In the genomic region with DNA sequence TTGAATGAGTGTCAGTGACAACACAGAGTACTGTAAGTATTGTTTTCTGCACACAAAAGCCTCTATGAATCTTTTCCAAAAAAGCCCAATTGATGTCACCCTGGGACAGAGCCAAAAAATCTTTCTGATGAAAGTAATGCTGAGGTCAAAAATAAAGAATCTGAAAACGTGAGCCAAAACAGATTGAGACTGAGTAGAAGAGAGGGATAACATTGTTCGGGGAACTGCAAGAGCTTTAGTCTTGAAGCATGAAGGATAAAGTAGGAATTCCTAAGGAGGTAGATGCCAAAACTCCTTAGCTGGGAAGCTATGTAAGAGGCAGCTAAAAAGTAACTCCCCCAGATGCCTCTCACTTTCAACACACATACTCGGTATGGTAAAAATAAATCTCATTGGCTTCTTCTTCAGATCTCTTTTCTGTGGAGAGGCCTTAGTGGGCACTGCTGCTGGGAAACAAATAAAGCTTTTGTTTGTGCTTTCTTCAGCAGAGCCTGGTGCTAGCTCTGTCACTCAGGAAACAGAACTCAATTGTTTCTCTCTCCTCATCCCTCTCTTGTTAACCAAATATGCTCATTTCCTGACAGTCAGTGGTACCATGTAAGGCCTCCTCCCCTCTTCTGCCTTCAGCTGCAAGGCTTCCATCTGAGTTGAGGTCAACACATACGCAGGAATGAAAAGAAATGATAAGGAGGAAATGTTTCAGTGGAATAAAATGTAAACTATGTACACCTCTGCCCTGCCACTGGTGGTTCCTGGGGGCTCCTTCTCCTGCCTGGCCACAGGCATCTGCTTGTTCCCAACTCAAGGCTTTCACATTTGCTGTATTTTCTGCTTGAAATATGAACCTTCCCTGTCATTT, we compare ENCODE assay signal across 8 cellular contexts. TPM values are rescaled to one million over a fixed set of nuclear protein-coding genes. Genes with fewer than 3 reads are reported as not detected.
DNase-seq lines count a peak whose midpoint lies in the region; ATAC-seq and TF ChIP-seq lines count a peak whose summit lies in the region.

No MANE protein-coding gene starts in this region.

- H3K27me3 Mint-ChIP-seq in endodermal cell (ENCODE audit: insufficient read depth) = no peaks in the 10 kb centered on the region
- peaks cover 4 to 6% of the 10 kb centered on the region in 2 donors for H3K27me3 Mint-ChIP-seq in effector memory CD8-positive, alpha-beta T cell

- peak; percentile 78 for DNase-seq in NT2/D1 (ENCODE audit: low read depth, low spot score)
- DNase-seq in endodermal cell = peak; percentile 63
- DNase-seq in mucosa of descending colon = no peak
- DNase-seq in aorta = no peak
- DNase-seq in GM19238 (ENCODE audit: insufficient read length, low spot score) = no peak
- no peak for DNase-seq in effector memory CD8-positive, alpha-beta T cell

- intact Hi-C loops in mucosa of descending colon (cut with DNase I, micrococcal nuclease) = no loop called here
- intact Hi-C loops in aorta (cut with DNase I) = loop anchor here (5.0 kb wide), 1 partner anchor 59 kb away; the partner anchor contains the start of gene CD200 (in 2 of the 2)

- H3K4me1 ChIP-seq in NT2/D1 (ENCODE audit: insufficient read depth, insufficient read length) (no peaks in the 10 kb centered on the region), endodermal cell (ENCODE audit: control insufficient read depth, insufficient read depth, low read length) (peaks cover 12% of the 10 kb centered on the region), mucosa of descending colon (ENCODE audit: low read depth) (peaks cover 11% of the 10 kb centered on the region), aorta (ENCODE audit: control insufficient read depth in 1 of 2, insufficient read depth in 2 of 2, low read length in 2 of 2) (peaks cover 4 to 10% of the 10 kb centered on the region in 2 donors)

- H3K9ac ChIP-seq in NT2/D1 (ENCODE audit: insufficient read length, low read depth) (no peak overlapping the region), endodermal cell (ENCODE audit: extremely low read depth, low read length, poor library complexity, severe bottlenecking) (no peak overlapping the region)

- H3K9me3 ChIP-seq in NT2/D1 (ENCODE audit: insufficient read depth, low read length) = peaks cover 28% of the 10 kb centered on the region
- H3K9me3 ChIP-seq in endodermal cell (ENCODE audit: control insufficient read depth, low read length) = peaks cover 13% of the 10 kb centered on the region
- peaks cover 5% of the 10 kb centered on the region for H3K9me3 ChIP-seq in mucosa of descending colon
- no peaks in the 10 kb centered on the region for H3K9me3 ChIP-seq in aorta (ENCODE audit: control insufficient read depth, low read length)

- peak overlapping the region; percentile 84 for H3K27ac ChIP-seq in endodermal cell (ENCODE audit: low read depth, low read length)
- H3K27ac ChIP-seq in aorta (ENCODE audit: low read depth in 1 of 2, low read length in 2 of 2) = peak overlapping the region; percentile 81 to 100

- WGBS in endodermal cell (ENCODE audit: insufficient coverage in 1 of 2, insufficient read length in 1 of 2), 2 experiments = 21 to 42% methylated on average over 2 to 4 of the region's 4 CpGs
- WGBS in aorta, 2 donors = 4% methylated on average over 4 of the region's 4 CpGs

- H3K4me3 Mint-ChIP-seq in endodermal cell = no peak overlapping the region
- no peak overlapping the region for H3K4me3 Mint-ChIP-seq in effector memory CD8-positive, alpha-beta T cell

- no peak for TF ChIP-seq CTCF in endodermal cell (conservative IDR thresholded peaks at IDR 0.05)
- no peak for TF ChIP-seq CTCF in mucosa of descending colon (IDR thresholded peaks at IDR 0.05)

- no peaks in the 10 kb centered on the region for H3K27me3 ChIP-seq in NT2/D1 (ENCODE audit: insufficient read depth, insufficient read length)
- no peaks in the 10 kb centered on the region for H3K27me3 ChIP-seq in endodermal cell (ENCODE audit: control insufficient read depth, insufficient read depth, low read length, poor library complexity, severe bottlenecking)
- no peaks in the 10 kb centered on the region for H3K27me3 ChIP-seq in aorta (ENCODE audit: control insufficient read depth in 1 of 2, insufficient read depth in 2 of 2, low read length in 1 of 2)

- H3K4me3 ChIP-seq in NT2/D1 (ENCODE audit: insufficient read length, low read depth) (no peak overlapping the region), endodermal cell (ENCODE audit: low read length) (no peak overlapping the region), mucosa of descending colon (no peak overlapping the region), aorta (ENCODE audit: low read length in 2 of 2) (no peak overlapping the region)

- H3K36me3 Mint-ChIP-seq in endodermal cell (ENCODE audit: low read depth) = peaks cover 5% of the 10 kb centered on the region
- no peaks in the 10 kb centered on the region for H3K36me3 Mint-ChIP-seq in effector memory CD8-positive, alpha-beta T cell (ENCODE audit: insufficient read depth)

- H3K36me3 ChIP-seq in NT2/D1 (ENCODE audit: insufficient read depth, insufficient read length, low read length) = no peaks in the 10 kb centered on the region
- no peaks in the 10 kb centered on the region for H3K36me3 ChIP-seq in endodermal cell (ENCODE audit: control insufficient read depth, insufficient read depth, low read length)
- H3K36me3 ChIP-seq in mucosa of descending colon (ENCODE audit: low read depth) = no peaks in the 10 kb centered on the region
- no peaks in the 10 kb centered on the region for H3K36me3 ChIP-seq in aorta (ENCODE audit: control insufficient read depth in 1 of 2, insufficient read depth in 2 of 2, low read length in 1 of 2)

- peaks cover 16% of the 10 kb centered on the region for H3K9me3 Mint-ChIP-seq in endodermal cell
- no peaks in the 10 kb centered on the region for H3K9me3 Mint-ChIP-seq in effector memory CD8-positive, alpha-beta T cell

- peaks cover 25% of the 10 kb centered on the region for H3K4me1 Mint-ChIP-seq in endodermal cell
- no peaks in the 10 kb centered on the region for H3K4me1 Mint-ChIP-seq in effector memory CD8-positive, alpha-beta T cell (ENCODE audit: low read depth in 2 of 2)

- ATAC-seq in GM21515 (IDR thresholded peaks at IDR 0.05; ENCODE audit: unreplicated experiment) (peak; percentile 59), mucosa of descending colon (peak; percentile 50), aorta (ENCODE audit: low FRiP score) (peak; percentile 57), GM19467 (IDR thresholded peaks at IDR 0.05; ENCODE audit: unreplicated experiment) (no peak)
- ATAC-seq in effector memory CD8-positive, alpha-beta T cell (replicated peaks) = no peak

- peak overlapping the region; percentile 56 for H3K27ac Mint-ChIP-seq in endodermal cell
- no peak overlapping the region for H3K27ac Mint-ChIP-seq in effector memory CD8-positive, alpha-beta T cell

RNA-seq across cellular contexts. Expression of gene CD200, which starts 58.1 kb away (rescaled TPM):
- total RNA-seq in endodermal cell = 10 to 100 TPM; 49.2 to 58.6 TPM
- 72.1 TPM for polyA plus RNA-seq in endodermal cell (2013, experiment 1 of 2)
- polyA plus RNA-seq in endodermal cell (2013, experiment 2 of 2) = 69.1 TPM
- 1 to 10 TPM; 3.3 to 6.4 (median 3.9) TPM for total RNA-seq in mucosa of descending colon
- 10 to 100 TPM; 28.2 to 45.3 TPM for total RNA-seq in aorta
- 10 to 100 TPM; 15.8 to 31.7 TPM for polyA plus RNA-seq in aorta

Comparison
In these comparisons a context has a peak if more than half of its experiments do, and no peak if none do; other contexts are left out.
1. ATAC-seq: peak in GM21515 (single experiment), mucosa of descending colon (single experiment) and aorta (single experiment); none in GM19467 (single experiment) and effector memory CD8-positive, alpha-beta T cell (single experiment).
2. DNase-seq: peak in NT2/D1 (single experiment) and endodermal cell (single experiment); none in mucosa of descending colon (0 of 3), aorta (0 of 2), GM19238 (single experiment) and effector memory CD8-positive, alpha-beta T cell (0 of 3).
3. intact Hi-C loops: an anchor here in aorta (5.0 kb wide); none called in mucosa of descending colon.